Comparison of ENCODE assay signal across 21 cellular contexts in genomic region chr2:23530909-23531276, GRCh38.
"Had no signal": no experiment of that assay in that cellular context is flagged by ENCODE, and none has a peak within 500 bp of the region (broad histone marks: within the 10 kb centered on the region; RNA-seq: fewer than 3 reads in every experiment).

No MANE protein-coding gene starts in this region.

- H3K4me3 Mint-ChIP-seq: activated CD4-positive, alpha-beta T cell treated with anti-CD3 and anti-CD28 coated beads, Interleukin-2, amount 10 ng/mL, durations not matched to agents 24 days and 14 days; activated T-cell treated with anti-CD3 and anti-CD28 coated beads, Interleukin-2, amount 50 U/mL, for 72 hours; mesothelial cell of epicardium; stimulated activated effector memory CD8-positive, alpha-beta T cell treated with anti-CD3 and anti-CD28 coated beads, Interleukin-12 subunit alpha, Interleukin-12 subunit beta, amount 100 ng/mL, for 72 hours had no signal

- H3K27me3 Mint-ChIP-seq: activated CD4-positive, alpha-beta T cell treated with anti-CD3 and anti-CD28 coated beads, Interleukin-2, amount 10 ng/mL, durations not matched to agents 24 days and 14 days had no signal

- H3K36me3 ChIP-seq: adrenal gland, cardiac muscle cell, ovary, thoracic aorta, upper lobe of left lung had no signal

- H3K9me3 ChIP-seq: adrenal gland, ovary, SK-N-SH, thoracic aorta, upper lobe of left lung had no signal

- H3K27me3 ChIP-seq: adrenal gland, cardiac muscle cell, ovary, upper lobe of left lung had no signal

- H3K36me3 Mint-ChIP-seq: mesothelial cell of epicardium; stimulated activated effector memory CD8-positive, alpha-beta T cell treated with anti-CD3 and anti-CD28 coated beads, Interleukin-12 subunit alpha, Interleukin-12 subunit beta, amount 100 ng/mL, for 72 hours had no signal

- DNase-seq: activated CD4-positive, alpha-beta T cell treated with anti-CD3 and anti-CD28 coated beads, Interleukin-2, amount 10 ng/mL, durations not matched to agents 24 days and 14 days; activated CD4-positive, CD25-positive, alpha-beta regulatory T cell; activated CD8-positive, alpha-beta memory T cell treated with anti-CD3 and anti-CD28 coated beads for 24 hours; activated effector memory CD4-positive, alpha-beta T cell treated with anti-CD3 and anti-CD28 coated beads, Interleukin-2, amount 50 U/mL, for 16 hours; activated naive CD4-positive, alpha-beta T cell treated with anti-CD3 and anti-CD28 coated beads, Interleukin-2, amount 50 U/mL, for 16 hours; activated T-cell treated with anti-CD3 and anti-CD28 coated beads, Interleukin-2, amount 50 U/mL, for 72 hours; adrenal gland; effector memory CD8-positive, alpha-beta T cell; foreskin fibroblast; hypothalamus; ovary; SK-N-SH; stimulated activated CD4-positive, alpha-beta T cell treated with anti-CD3 and anti-CD28 coated beads, Interleukin-4, amount 100 ng/mL, for 24 hours; T-helper 9 cell; upper lobe of left lung had no signal

- H3K4me3 ChIP-seq: adrenal gland, cardiac muscle cell, ovary, thoracic aorta, upper lobe of left lung had no signal

- ATAC-seq: activated T-cell treated with anti-CD3 and anti-CD28 coated beads, Interleukin-2, amount 50 U/mL, for 72 hours; effector memory CD8-positive, alpha-beta T cell; left lobe of liver; sciatic nerve; stimulated activated effector memory CD8-positive, alpha-beta T cell treated with anti-CD3 and anti-CD28 coated beads, Interleukin-12 subunit alpha, Interleukin-12 subunit beta, amount 100 ng/mL, for 72 hours had no signal

- H3K27ac Mint-ChIP-seq: activated CD4-positive, alpha-beta T cell treated with anti-CD3 and anti-CD28 coated beads, Interleukin-2, amount 10 ng/mL, durations not matched to agents 24 days and 14 days; activated T-cell treated with anti-CD3 and anti-CD28 coated beads, Interleukin-2, amount 50 U/mL, for 72 hours; mesothelial cell of epicardium; stimulated activated effector memory CD8-positive, alpha-beta T cell treated with anti-CD3 and anti-CD28 coated beads, Interleukin-12 subunit alpha, Interleukin-12 subunit beta, amount 100 ng/mL, for 72 hours had no signal

- H3K27ac ChIP-seq: cardiac muscle cell, ovary, thoracic aorta, upper lobe of left lung had no signal

- H3K9me3 Mint-ChIP-seq: activated CD4-positive, alpha-beta T cell treated with anti-CD3 and anti-CD28 coated beads, Interleukin-2, amount 10 ng/mL, durations not matched to agents 24 days and 14 days; activated T-cell treated with anti-CD3 and anti-CD28 coated beads, Interleukin-2, amount 50 U/mL, for 72 hours; effector memory CD8-positive, alpha-beta T cell; mesothelial cell of epicardium; stimulated activated effector memory CD8-positive, alpha-beta T cell treated with anti-CD3 and anti-CD28 coated beads, Interleukin-12 subunit alpha, Interleukin-12 subunit beta, amount 100 ng/mL, for 72 hours had no signal
